Comparison of ENCODE assay signal across 25 cellular contexts in the genomic region with DNA sequence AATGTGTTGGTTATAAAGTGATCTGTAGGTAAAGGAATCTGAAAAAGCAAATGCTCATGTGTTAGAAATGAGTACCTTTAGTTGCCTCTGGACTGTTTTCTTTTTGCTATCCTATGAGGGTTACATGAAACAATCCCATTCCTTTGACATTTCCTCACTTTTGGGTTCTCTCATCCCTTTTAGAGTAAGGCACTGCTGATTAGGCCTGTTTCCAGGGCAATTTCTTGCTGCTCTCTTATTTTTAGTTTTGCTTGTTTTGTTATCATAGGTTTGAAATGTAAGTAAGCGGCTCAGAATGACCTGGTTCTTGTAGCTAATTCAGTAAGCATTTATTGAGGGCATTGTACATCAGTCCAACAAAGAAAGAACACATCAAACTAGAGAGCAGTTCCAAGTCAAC.
DNase-seq lines count a peak whose midpoint lies in the region; ATAC-seq and TF ChIP-seq lines count a peak whose summit lies in the region.
"Had no signal": no experiment of that assay in that cellular context is flagged by ENCODE, and none has a peak within 500 bp of the region (broad histone marks: within the 10 kb centered on the region; RNA-seq: fewer than 3 reads in every experiment).

No MANE protein-coding gene starts in this region.

- no peaks in the 10 kb centered on the region for H3K36me3 ChIP-seq in GM23248 (ENCODE audit: low read depth)
- no peaks in the 10 kb centered on the region for H3K36me3 ChIP-seq in breast epithelium
- H3K36me3 ChIP-seq: gastrocnemius medialis, lower lobe of right lung, transverse colon had no signal

- TF ChIP-seq CTCF in choroid plexus epithelial cell (conservative IDR thresholded peaks at IDR 0.05; ENCODE audit: low read depth, low read length) (no peak), foreskin fibroblast (IDR thresholded peaks at IDR 0.05; ENCODE audit: low read depth, low read length) (no peak), breast epithelium (IDR thresholded peaks at IDR 0.05) (no peak)

- no peak for ATAC-seq in GM18861 (IDR thresholded peaks at IDR 0.05; ENCODE audit: unreplicated experiment)
- ATAC-seq: activated CD8-positive, alpha-beta memory T cell treated with anti-CD3 and anti-CD28 coated beads, Interleukin-2, amount 10 ng/mL, durations not matched to agents 7 days and 5 days; activated T-cell treated with anti-CD3 and anti-CD28 coated beads, Interleukin-2, amount 50 U/mL, for 4 hours; gastrocnemius medialis; GM12878; lower lobe of right lung; natural killer cell treated with Interleukin-12 subunit alpha and Interleukin-12 subunit beta and Interleukin-15 and Interleukin-18, amount 100 ng/mL, for 72 hours; Panc1; SK-N-SH treated with all-trans-retinoic acid at 6 μM for 48 hours; stimulated activated effector memory CD8-positive, alpha-beta T cell treated with anti-CD3 and anti-CD28 coated beads, Interleukin-12 subunit alpha, Interleukin-12 subunit beta, amount 100 ng/mL, for 72 hours had no signal

- no peak overlapping the region; the same call in 1 of the 2 replicates for H2AFZ ChIP-seq in GM23248

- in situ Hi-C loops in GM23248 (cut with MboI), result no loop called here

- WGBS in GM23248 (ENCODE audit: low coverage in 1 of 2, low lambda C conversion rate in 2 of 2, missing lambda C conversion rate in 2 of 2), 2 experiments, result 45 to 62% methylated on average over 1 of the region's 1 CpG

- H3K9me2 ChIP-seq in GM23248 (ENCODE audit: insufficient read depth), result 0 out of 2 replicates have a peak, but pooled peaks cover 5% of the 10 kb centered on the region

- no peak for TF ChIP-seq POLR2A in breast epithelium (IDR thresholded peaks at IDR 0.05)

- no peak overlapping the region for H3K4me3 ChIP-seq in GM23248
- no peak overlapping the region for H3K4me3 ChIP-seq in choroid plexus epithelial cell (ENCODE audit: low read depth, low read length)
- no peak overlapping the region for H3K4me3 ChIP-seq in foreskin fibroblast (ENCODE audit: low read depth in 1 of 2, low read length in 2 of 2)
- no peak overlapping the region for H3K4me3 ChIP-seq in breast epithelium
- H3K4me3 ChIP-seq: gastrocnemius medialis, GM12878, lower lobe of right lung, transverse colon had no signal

- no peak overlapping the region for H3K9ac ChIP-seq in GM23248

- peaks cover 17% of the 10 kb centered on the region for H3K4me1 ChIP-seq in GM23248 (ENCODE audit: insufficient read depth)
- no peaks in the 10 kb centered on the region for H3K4me1 ChIP-seq in breast epithelium
- H3K4me1 ChIP-seq: gastrocnemius medialis, lower lobe of right lung, transverse colon had no signal

- H3K27ac ChIP-seq in GM23248 (peak overlapping the region; percentile 33), breast epithelium (no peak overlapping the region)
- H3K27ac ChIP-seq: epithelial cell of prostate, gastrocnemius medialis, lower lobe of right lung, transverse colon had no signal

- no peaks in the 10 kb centered on the region for H3K27me3 ChIP-seq in GM23248 (replicated peaks; ENCODE audit: insufficient read depth)
- H3K27me3 ChIP-seq in breast epithelium, result no peaks in the 10 kb centered on the region
- H3K27me3 ChIP-seq: gastrocnemius medialis, transverse colon had no signal

- peak; percentile 54 for DNase-seq in GM23248
- peak; percentile 37 for DNase-seq in choroid plexus epithelial cell (ENCODE audit: low read depth)
- peak; percentile 12 to 34 for DNase-seq in foreskin fibroblast
- DNase-seq in NCI-H524 treated with DMSO at 0.1 percent for 48 hours (lab: John Stamatoyannopoulos, UW), result no peak
- no peak for DNase-seq in NCI-H82 (lab: John Stamatoyannopoulos, UW)
- no peak for DNase-seq in breast epithelium (ENCODE audit: low spot score in 2 of 2)
- DNase-seq: activated CD4-positive, alpha-beta T cell treated with anti-CD3 and anti-CD28 coated beads, Interleukin-2, amount 50 U/mL, for 4 hours; activated CD8-positive, alpha-beta memory T cell treated with anti-CD3 and anti-CD28 coated beads, Interleukin-2, amount 10 ng/mL, durations not matched to agents 7 days and 5 days; activated T-cell treated with anti-CD3 and anti-CD28 coated beads, Interleukin-2, amount 50 U/mL, for 4 hours; CD4-positive, CD25-positive, alpha-beta regulatory T cell; effector CD4-positive, alpha-beta T cell; gastrocnemius medialis; HCEC 1CT; lower lobe of right lung; NCI-H1436 treated with DMSO at 0.1 percent for 48 hours; NCI-H345; Right ventricle myocardium superior; transverse colon had no signal

- intact Hi-C loops in breast epithelium (cut with DNase I; ENCODE audit: low total_unique reads), result no loop called here

- H3K79me2 ChIP-seq in GM23248 (ENCODE audit: insufficient read depth), result peaks cover 42% of the 10 kb centered on the region

- H3F3A ChIP-seq in GM23248 (ENCODE audit: insufficient read depth), result peaks cover 10% of the 10 kb centered on the region

- peak overlapping the region; percentile 8 for H3K4me2 ChIP-seq in GM23248 (ENCODE audit: unreplicated experiment)

- H3K9me3 ChIP-seq in GM23248 (ENCODE audit: low read depth) (no peaks in the 10 kb centered on the region), breast epithelium (no peaks in the 10 kb centered on the region)
- H3K9me3 ChIP-seq: gastrocnemius medialis, lower lobe of right lung, transverse colon had no signal

- H4K20me1 ChIP-seq in GM23248 (ENCODE audit: insufficient read depth), result no peaks in the 10 kb centered on the region

Comparison
In these comparisons a context has a peak if more than half of its experiments do, and no peak if none do; other contexts are left out.
1. DNase-seq: peak in GM23248 (single experiment), choroid plexus epithelial cell (single experiment) and foreskin fibroblast (2 of 2); none in NCI-H524 treated with DMSO at 0.1 percent for 48 hours (single experiment), NCI-H82 (single experiment) and breast epithelium (0 of 2).